ENCODE assay signal across 8 cellular contexts in the genomic region with DNA sequence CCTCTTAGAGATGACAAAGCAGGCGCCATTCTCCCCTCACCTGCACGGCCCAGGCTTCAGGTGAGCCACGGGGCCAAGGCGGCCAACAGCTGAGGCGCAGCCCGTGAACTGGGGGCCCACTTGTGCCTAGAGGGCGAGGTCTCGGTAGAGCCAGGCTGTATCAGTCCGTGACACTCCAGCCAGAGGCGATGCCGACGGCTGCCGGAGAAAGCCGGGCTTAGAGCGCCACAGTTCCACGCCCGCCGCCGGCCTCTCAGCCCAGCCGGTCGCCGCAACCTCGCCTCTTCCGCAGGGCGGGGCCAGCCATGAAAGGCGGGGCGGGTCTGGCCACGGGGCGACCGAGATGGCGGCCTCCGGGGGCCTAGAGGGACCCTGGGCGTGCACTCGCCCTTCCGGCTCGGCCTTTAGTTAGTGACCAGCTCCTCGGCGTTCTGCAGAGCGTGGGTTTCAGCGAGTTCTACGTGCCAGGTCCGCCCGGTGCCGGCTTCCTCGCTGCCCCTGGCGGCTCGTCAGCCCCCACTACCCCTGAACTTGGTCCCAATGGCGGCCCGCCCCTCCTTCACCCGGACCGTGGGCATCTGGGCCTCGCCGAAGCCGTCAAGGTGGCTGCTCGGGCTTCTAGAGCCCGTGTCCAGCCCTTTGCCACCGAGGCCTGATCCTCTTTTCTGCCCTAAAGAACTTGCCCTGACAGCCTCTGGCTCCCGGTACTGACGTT. TPM values are rescaled to one million over a fixed set of nuclear protein-coding genes. Genes with fewer than 3 reads are reported as not detected.
A peak's percentile ranks its signal among the peaks of the same experiment; 100 is the strongest.
DNase-seq lines count a peak whose midpoint lies in the region; ATAC-seq and TF ChIP-seq lines count a peak whose summit lies in the region.

A gene (plus strand): TSS at position 390 of the 715 bp plus-strand sequence. CDS start 881 bp downstream, outside the sequence.

- peak; percentile 99 for ATAC-seq in GM18868 (IDR thresholded peaks at IDR 0.05; ENCODE audit: unreplicated experiment)
- peak; percentile 98 for ATAC-seq in HG03103 (IDR thresholded peaks at IDR 0.05; ENCODE audit: low read depth, unreplicated experiment)

- H3K4me3 ChIP-seq in AG09309 (ENCODE audit: control insufficient read depth, low read depth, low read length) = peak within 1 kb of the TSS; percentile 91

- DNase-seq in AG09309 (ENCODE audit: low read depth) (peak; percentile 41), NCI-H345 treated with DMSO at 0.1 percent for 48 hours (lab: John Stamatoyannopoulos, UW; ENCODE audit: unreplicated experiment) (peak; percentile 57), cerebellum (ENCODE audit: low spot score) (peak; percentile 93), kidney glomerular epithelial cell (lab: John Stamatoyannopoulos, UW) (peak; percentile 61)
- DNase-seq in activated CD4-positive, alpha-beta T cell treated with anti-CD3 and anti-CD28 coated beads for 1 hour = peak; percentile 65
- peak; percentile 55 to 68 for DNase-seq in stimulated activated CD4-positive, alpha-beta T cell treated with anti-CD3 and anti-CD28 coated beads, Interleukin-1b, Interleukin-23, amount 100 ng/mL, for 1 hour (ENCODE audit: low read depth in 2 of 2)

- no peak for TF ChIP-seq CTCF in AG09309 (IDR thresholded peaks at IDR 0.05; ENCODE audit: control insufficient read depth, insufficient read depth, low read depth, low read length, missing control alignments)

RNA-seq across cellular contexts. Expression of the gene that starts here (rescaled TPM):
- 16.2 TPM for total RNA-seq in cerebellum

Comparison
In these comparisons a context has a peak if more than half of its experiments do, and no peak if none do; other contexts are left out.
1. Peak in every context shown above with its lines: DNase-seq, ATAC-seq and H3K4me3 ChIP-seq.
2. DNase-seq: peak in every context shown above with its lines; median percentile 93 in cerebellum; 65 in activated CD4-positive, alpha-beta T cell treated with anti-CD3 and anti-CD28 coated beads for 1 hour; 62 in stimulated activated CD4-positive, alpha-beta T cell treated with anti-CD3 and anti-CD28 coated beads, Interleukin-1b, Interleukin-23, amount 100 ng/mL, for 1 hour; 61 in kidney glomerular epithelial cell; 57 in NCI-H345 treated with DMSO at 0.1 percent for 48 hours; 41 in AG09309.